ENCODE assay signal across 9 cellular contexts in the genomic region with DNA sequence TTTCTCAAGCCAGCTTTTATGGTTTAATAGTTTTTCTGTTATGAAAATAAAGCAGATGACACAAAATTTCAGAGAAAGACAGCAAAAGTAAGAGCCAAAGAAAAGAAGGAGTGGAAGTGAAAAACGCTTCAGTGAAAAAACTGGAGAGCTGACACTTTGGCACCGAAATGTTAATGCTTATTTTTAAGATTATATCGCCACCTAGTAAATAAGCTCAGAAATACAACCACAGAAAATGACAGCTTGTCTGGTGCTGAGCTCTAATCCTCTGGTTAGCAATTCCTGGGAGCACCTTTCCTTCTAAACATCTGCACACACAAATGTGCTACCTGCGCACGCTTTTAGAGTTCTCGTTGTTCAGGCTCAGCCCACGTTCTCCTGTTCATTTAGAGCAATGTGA.
DNase-seq lines count a peak whose midpoint lies in the region; TF ChIP-seq lines count a peak whose summit lies in the region.
"Had no signal": no experiment of that assay in that cellular context is flagged by ENCODE, and none has a peak within 500 bp of the region (broad histone marks: within the 10 kb centered on the region; RNA-seq: fewer than 3 reads in every experiment).

No MANE protein-coding gene starts in this region.

- H3K9me3 ChIP-seq in adipocyte (ENCODE audit: control insufficient read depth, low read length) (no peaks in the 10 kb centered on the region), iPS DF 6.9 (ENCODE audit: control insufficient read depth, insufficient read depth, low read length) (no peaks in the 10 kb centered on the region), suprapubic skin (no peaks in the 10 kb centered on the region)
- H3K9me3 ChIP-seq: BLaER1 had no signal

- no peaks in the 10 kb centered on the region for H3K4me1 ChIP-seq in adipocyte (ENCODE audit: control insufficient read depth, insufficient read depth, low read length)
- no peaks in the 10 kb centered on the region for H3K4me1 ChIP-seq in iPS DF 6.9 (ENCODE audit: control insufficient read depth, insufficient read depth, low read length)
- H3K4me1 ChIP-seq in suprapubic skin: no peaks in the 10 kb centered on the region

- H3K4me3 ChIP-seq in HFF-Myc (replicated peaks; ENCODE audit: low read depth, low read length) (no peak overlapping the region), adipocyte (ENCODE audit: low read length) (no peak overlapping the region), iPS DF 6.9 (ENCODE audit: low read length) (no peak overlapping the region), suprapubic skin (no peak overlapping the region)
- H3K4me3 ChIP-seq: BLaER1 had no signal

- no peak for TF ChIP-seq POLR2A in suprapubic skin (IDR thresholded peaks at IDR 0.05)

- H3K27me3 ChIP-seq in adipocyte (replicated peaks; ENCODE audit: control insufficient read depth, insufficient read depth, low read length) (peaks cover 15% of the 10 kb centered on the region), iPS DF 6.9 (ENCODE audit: control insufficient read depth, insufficient read depth, low read length) (no peaks in the 10 kb centered on the region), suprapubic skin (no peaks in the 10 kb centered on the region)
- H3K27me3 ChIP-seq: BLaER1 had no signal

- DNase-seq in NCI-H1417 (lab: John Stamatoyannopoulos, UW) (peak; percentile 23 to 76 (median 40)), NCI-H1417 treated with DMSO at 0.1 percent for 48 hours (lab: John Stamatoyannopoulos, UW) (no peak), HFF-Myc (ENCODE audit: extremely low read depth, low read depth) (peak; percentile 19), NCI-H2081 treated with DMSO at 0.1 percent for 48 hours (lab: John Stamatoyannopoulos, UW) (peak; percentile 43), adipocyte (ENCODE audit: low read depth) (peak; percentile 76), iPS DF 6.9 (ENCODE audit: low read depth, low spot score) (peak; percentile 5), suprapubic skin (ENCODE audit: low spot score in 2 of 2) (no peak)
- DNase-seq in activated naive CD4-positive, alpha-beta T cell treated with anti-CD3 and anti-CD28 coated beads, Interleukin-2, amount 50 U/mL, for 16 hours: no peak

- no peaks in the 10 kb centered on the region for H3K36me3 ChIP-seq in adipocyte (ENCODE audit: control insufficient read depth, insufficient read depth, low read length, severe bottlenecking)
- no peaks in the 10 kb centered on the region for H3K36me3 ChIP-seq in iPS DF 6.9 (ENCODE audit: control insufficient read depth, insufficient read depth, low read length)
- H3K36me3 ChIP-seq in suprapubic skin: no peaks in the 10 kb centered on the region
- H3K36me3 ChIP-seq: BLaER1 had no signal

- TF ChIP-seq CTCF in HFF-Myc (IDR thresholded peaks at IDR 0.05; ENCODE audit: low read depth, low read length, missing control alignments) (peak; percentile 20), suprapubic skin (IDR thresholded peaks at IDR 0.05) (peak; percentile 20 to 25)

- WGBS in iPS DF 6.9 (ENCODE audit: insufficient coverage, insufficient read length): no CpG with 5 or more reads among the region's 7 CpGs
- WGBS in suprapubic skin: 18% methylated on average over 7 of the region's 7 CpGs

- no peak for TF ChIP-seq EP300 in suprapubic skin (IDR thresholded peaks at IDR 0.05)

- no peak overlapping the region for H3K9ac ChIP-seq in adipocyte (ENCODE audit: low read length)
- H3K9ac ChIP-seq: BLaER1 had no signal

- H3K27ac ChIP-seq in iPS DF 6.9 (ENCODE audit: low read length) (no peak overlapping the region), suprapubic skin (no peak overlapping the region)
- H3K27ac ChIP-seq: BLaER1 had no signal

Comparison
In these comparisons a context has a peak if more than half of its experiments do, and no peak if none do; other contexts are left out.
1. DNase-seq: peak in NCI-H1417 (3 of 3), HFF-Myc (single experiment), NCI-H2081 treated with DMSO at 0.1 percent for 48 hours (single experiment), adipocyte (single experiment) and iPS DF 6.9 (single experiment); none in NCI-H1417 treated with DMSO at 0.1 percent for 48 hours (single experiment), suprapubic skin (0 of 2) and activated naive CD4-positive, alpha-beta T cell treated with anti-CD3 and anti-CD28 coated beads, Interleukin-2, amount 50 U/mL, for 16 hours (single experiment).